8 cellular contexts compared by ENCODE assay signal in genomic region chr12:13171921-13172859, GRCh38. TPM values are rescaled to one million over a fixed set of nuclear protein-coding genes. Genes with fewer than 3 reads are reported as not detected.
DNase-seq lines count a peak whose midpoint lies in the region; ATAC-seq, FAIRE-seq and TF ChIP-seq lines count a peak whose summit lies in the region.

No MANE protein-coding gene starts in this region.

- H3K4me3 Mint-ChIP-seq in T-helper 17 cell: no peak overlapping the region

- FAIRE-seq in kidney (lab: Jason Lieb, UNC): no peak

- intact Hi-C loops in heart right ventricle (cut with DNase I) (no loop called here), cardiac septum (cut with DNase I) (no loop called here), kidney (cut with DNase I) (no loop called here), vagina (cut with DNase I) (loop anchor here (2.0 kb wide), 1 partner anchor 15 kb away; no protein-coding TSS in a partner anchor)

- peaks cover 48% of the 10 kb centered on the region for H3K27me3 Mint-ChIP-seq in T-helper 17 cell

- peak in 2 of 8 donors; percentile 13 to 46 for ATAC-seq in heart right ventricle
- ATAC-seq in RWPE2 (ENCODE audit: low read depth): peak; percentile 58
- no peak for ATAC-seq in HG02678 (IDR thresholded peaks at IDR 0.05; ENCODE audit: unreplicated experiment)
- no peak for ATAC-seq in T-helper 17 cell

- H3K9me3 ChIP-seq in heart right ventricle (peaks cover 0 to 5% (median 0%) of the 10 kb centered on the region in 11 donors), RWPE2 (ENCODE audit: severe bottlenecking) (no peaks in the 10 kb centered on the region), kidney (ENCODE audit: control insufficient read depth in 1 of 2, low read length in 2 of 2) (no peaks in the 10 kb centered on the region), vagina (no peaks in the 10 kb centered on the region), T-helper 17 cell (ENCODE audit: control insufficient read depth, low read length, poor library complexity, severe bottlenecking) (no peaks in the 10 kb centered on the region)

- TF ChIP-seq CTCF in heart right ventricle (IDR thresholded peaks at IDR 0.05): no peak
- no peak for TF ChIP-seq CTCF in RWPE2 (IDR thresholded peaks at IDR 0.05; ENCODE audit: poor library complexity, severe bottlenecking)
- no peak for TF ChIP-seq CTCF in kidney (IDR thresholded peaks at IDR 0.05; ENCODE audit: borderline replicate concordance, extremely low read depth, insufficient read depth)
- TF ChIP-seq CTCF in vagina (IDR thresholded peaks at IDR 0.05): no peak

- peaks cover 0 to 25% (median 8%) of the 10 kb centered on the region in 9 donors for H3K4me1 ChIP-seq in heart right ventricle
- H3K4me1 ChIP-seq in RWPE2 (ENCODE audit: insufficient read depth, poor library complexity, severe bottlenecking): peaks cover 60% of the 10 kb centered on the region
- peaks cover 0 to 2% of the 10 kb centered on the region in 2 donors for H3K4me1 ChIP-seq in kidney (ENCODE audit: control insufficient read depth in 1 of 2, insufficient read depth in 1 of 2, low read depth in 1 of 2, low read length in 2 of 2)
- peaks cover 52% of the 10 kb centered on the region for H3K4me1 ChIP-seq in vagina

- no peaks in the 10 kb centered on the region for H3K36me3 ChIP-seq in heart right ventricle
- no peaks in the 10 kb centered on the region for H3K36me3 ChIP-seq in RWPE2 (ENCODE audit: low read depth)
- H3K36me3 ChIP-seq in kidney (ENCODE audit: control insufficient read depth in 1 of 2, insufficient read depth in 2 of 2, low read length in 2 of 2): no peaks in the 10 kb centered on the region
- no peaks in the 10 kb centered on the region for H3K36me3 ChIP-seq in vagina

- no peak overlapping the region for H3K9ac ChIP-seq in kidney (ENCODE audit: low read length in 2 of 2)

- no peak for TF ChIP-seq POLR2A in vagina (IDR thresholded peaks at IDR 0.05)

- 87 to 88% methylated on average over 14 of the region's 14 CpGs for WGBS in heart right ventricle, 2 donors

- no peak overlapping the region for H3K27ac Mint-ChIP-seq in T-helper 17 cell

- H3K4me1 Mint-ChIP-seq in T-helper 17 cell: peaks cover 3% of the 10 kb centered on the region

- H3K27me3 ChIP-seq in heart right ventricle: no peaks in the 10 kb centered on the region
- H3K27me3 ChIP-seq in RWPE2 (ENCODE audit: insufficient read depth, poor library complexity, severe bottlenecking): no peaks in the 10 kb centered on the region
- no peaks in the 10 kb centered on the region for H3K27me3 ChIP-seq in vagina

- no peak for DNase-seq in heart right ventricle
- no peak for DNase-seq in cardiac septum (ENCODE audit: low spot score)
- DNase-seq in RWPE2 (ENCODE audit: low spot score): peak; percentile 78
- DNase-seq in kidney: peak; percentile 95
- peak in 1 of 2 donors; percentile 85 for DNase-seq in vagina (ENCODE audit: extremely low spot score in 2 of 2)
- no peak for DNase-seq in NAMALWA (ENCODE audit: low spot score)
- DNase-seq in T-helper 17 cell: no peak

- H3K27ac ChIP-seq in heart right ventricle: peak overlapping the region in 9 of 10 donors; percentile 39 to 77 (median 65)
- H3K27ac ChIP-seq in RWPE2 (ENCODE audit: poor library complexity, severe bottlenecking): peak overlapping the region; percentile 83
- no peak overlapping the region for H3K27ac ChIP-seq in kidney (ENCODE audit: low read depth in 2 of 2, low read length in 2 of 2)
- peak overlapping the region; percentile 76 for H3K27ac ChIP-seq in vagina

- peaks cover 2% of the 10 kb centered on the region for H3K36me3 Mint-ChIP-seq in T-helper 17 cell (ENCODE audit: low read depth)

- no peak overlapping the region for H3K4me3 ChIP-seq in heart right ventricle
- H3K4me3 ChIP-seq in RWPE2 (ENCODE audit: severe bottlenecking): no peak overlapping the region
- no peak overlapping the region for H3K4me3 ChIP-seq in kidney (ENCODE audit: low read length in 2 of 2)
- no peak overlapping the region for H3K4me3 ChIP-seq in vagina

RNA-seq across cellular contexts. Expression of gene EMP1, which starts 24.3 kb away (rescaled TPM):
- total RNA-seq in heart right ventricle (100 to 1,000 TPM in 4 of 10 donors, 10 to 100 TPM in 6; 74.6 to 403 (median 98.5) TPM), cardiac septum (118 TPM), kidney (431 TPM), vagina (675 TPM), T-helper 17 cell (10 to 100 TPM in 1 of 2 donors, 1 to 10 TPM in 1; 6.2 to 14.0 TPM)
- polyA plus RNA-seq in heart right ventricle (10 to 100 TPM; 46.2 to 55.5 TPM), kidney (ENCODE audit: insufficient read depth, low read depth, low replicate concordance) (45.1 TPM)

Comparison
In these comparisons a context has a peak if more than half of its experiments do, and no peak if none do; other contexts are left out.
1. DNase-seq: peak in RWPE2 (single experiment) and kidney (single experiment); none in heart right ventricle (0 of 2), cardiac septum (single experiment), NAMALWA (single experiment) and T-helper 17 cell (0 of 3).
2. H3K27ac ChIP-seq: peak in heart right ventricle (9 of 10), RWPE2 (single experiment) and vagina (single experiment); none in kidney (0 of 2).